24 cellular contexts compared by ENCODE assay signal in the genomic region with DNA sequence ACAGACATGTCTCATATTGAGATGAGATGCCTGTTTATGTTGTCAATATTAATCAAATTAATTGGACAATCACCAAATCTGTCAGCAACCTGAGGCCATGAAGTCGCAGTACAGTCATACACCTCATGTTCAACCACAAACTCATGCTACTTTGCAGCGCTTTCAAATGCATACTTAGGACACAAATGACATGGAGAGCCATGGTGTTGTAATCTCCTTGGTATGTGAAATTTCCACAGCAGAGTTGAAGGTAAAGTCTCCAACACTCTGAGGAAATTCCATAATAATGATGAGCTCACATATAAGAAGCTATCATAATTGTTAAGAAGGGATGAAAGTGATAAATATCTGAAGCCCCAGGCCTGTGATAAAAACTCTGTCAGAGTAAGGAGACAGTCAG.
DNase-seq lines count a peak whose midpoint lies in the region; ATAC-seq and TF ChIP-seq lines count a peak whose summit lies in the region.
"Had no signal": no experiment of that assay in that cellular context is flagged by ENCODE, and none has a peak within 500 bp of the region (broad histone marks: within the 10 kb centered on the region; RNA-seq: fewer than 3 reads in every experiment).

No MANE protein-coding gene starts in this region.

- H3F3A ChIP-seq in PC-3 (ENCODE audit: low read length, unreplicated experiment) = no peaks in the 10 kb centered on the region

- no peak for TF ChIP-seq POLR2A in adrenal gland (IDR thresholded peaks at IDR 0.05)

- H4K5ac ChIP-seq in H9 (ENCODE audit: insufficient read length, low read depth, low read length) = no peak overlapping the region

- no peak overlapping the region for H3K18ac ChIP-seq in neuronal stem cell (ENCODE audit: low read length)
- no peak overlapping the region for H3K18ac ChIP-seq in H9 (ENCODE audit: insufficient read length, low read depth, low read length)

- no peaks in the 10 kb centered on the region for H3K9me3 Mint-ChIP-seq in H9
- H3K9me3 Mint-ChIP-seq: dendritic cell treated with granulocyte-macrophage colony-stimulating factor and Interleukin-4, amounts not matched to agents 40 ng/mL and 50 ng/mL, for 4 days had no signal

- no peaks in the 10 kb centered on the region for H3K23me2 ChIP-seq in H9 (ENCODE audit: insufficient read length, low read depth, low read length, poor library complexity, severe bottlenecking)

- H2BK120ac ChIP-seq in neuronal stem cell (ENCODE audit: low read depth, low read length) = no peak overlapping the region
- H2BK120ac ChIP-seq in H9 (ENCODE audit: low read depth, low read length, poor library complexity, severe bottlenecking) = no peak overlapping the region

- no peak overlapping the region for H4K8ac ChIP-seq in neuronal stem cell (ENCODE audit: low read depth, low read length)
- no peak overlapping the region for H4K8ac ChIP-seq in H9 (replicated peaks; ENCODE audit: insufficient read length, low read depth, low read length)

- CTCF ChIA-PET in PC-3 (lab: Charles Lee) = no interaction called here

- H3K27me3 Mint-ChIP-seq in H9 (ENCODE audit: low read depth) = no peaks in the 10 kb centered on the region
- H3K27me3 Mint-ChIP-seq: activated CD4-positive, alpha-beta memory T cell treated with anti-CD3 and anti-CD28 coated beads for 36 hours; dendritic cell treated with granulocyte-macrophage colony-stimulating factor and Interleukin-4, amounts not matched to agents 40 ng/mL and 50 ng/mL, for 4 days had no signal

- H2BK12ac ChIP-seq in neuronal stem cell (ENCODE audit: low read length) (no peak overlapping the region), H9 (ENCODE audit: insufficient read length, low read depth, low read length) (no peak overlapping the region)

- H4K91ac ChIP-seq in neuronal stem cell (ENCODE audit: low read depth, low read length, poor library complexity) (no peak overlapping the region), H9 (ENCODE audit: insufficient read length, low read depth, low read length) (no peak overlapping the region)

- H3K4me1 Mint-ChIP-seq in H9 = no peaks in the 10 kb centered on the region
- H3K4me1 Mint-ChIP-seq: brain; stimulated activated effector memory CD8-positive, alpha-beta T cell treated with anti-CD3 and anti-CD28 coated beads, Interleukin-12 subunit alpha, Interleukin-12 subunit beta, amount 100 ng/mL, for 72 hours had no signal

- H3K27ac Mint-ChIP-seq in H9 = no peak overlapping the region
- H3K27ac Mint-ChIP-seq: activated CD4-positive, alpha-beta memory T cell treated with anti-CD3 and anti-CD28 coated beads for 36 hours; brain; dendritic cell treated with granulocyte-macrophage colony-stimulating factor and Interleukin-4, amounts not matched to agents 40 ng/mL and 50 ng/mL, for 4 days; stimulated activated effector memory CD8-positive, alpha-beta T cell treated with anti-CD3 and anti-CD28 coated beads, Interleukin-12 subunit alpha, Interleukin-12 subunit beta, amount 100 ng/mL, for 72 hours had no signal

- no peaks in the 10 kb centered on the region for H3K9me3 ChIP-seq in PC-3 (ENCODE audit: low read length)
- no peaks in the 10 kb centered on the region for H3K9me3 ChIP-seq in neuronal stem cell (replicated peaks in 1 of 2; ENCODE audit: control insufficient read depth in 2 of 2, insufficient read depth in 1 of 2, low read depth in 1 of 2, low read length in 2 of 2)
- no peaks in the 10 kb centered on the region for H3K9me3 ChIP-seq in adrenal gland (replicated peaks in 1 of 3)
- no peaks in the 10 kb centered on the region for H3K9me3 ChIP-seq in H9 (ENCODE audit: control insufficient read depth, low read depth, low read length)
- H3K9me3 ChIP-seq: SJSA1 had no signal

- H3K9ac ChIP-seq in PC-3 (ENCODE audit: low read length) = no peak overlapping the region
- no peak overlapping the region for H3K9ac ChIP-seq in neuronal stem cell (ENCODE audit: low read depth, low read length, poor library complexity)
- no peak overlapping the region for H3K9ac ChIP-seq in H9 (ENCODE audit: extremely low read depth, insufficient read length, low read length)

- H3K79me1 ChIP-seq in neuronal stem cell (ENCODE audit: low read depth, low read length) (no peaks in the 10 kb centered on the region), H9 (ENCODE audit: insufficient read depth, low read depth, low read length, poor library complexity, severe bottlenecking) (no peaks in the 10 kb centered on the region)

- no peak overlapping the region for H2BK5ac ChIP-seq in neuronal stem cell (ENCODE audit: low read length)
- H2BK5ac ChIP-seq in H9 (ENCODE audit: insufficient read length, low read length) = no peak overlapping the region

- no CpG with 5 or more reads among the region's 2 CpGs for WGBS in neuronal stem cell (ENCODE audit: extremely low coverage in 2 of 2, insufficient read length in 2 of 2, insufficient replicate concordance in 1 of 2), 2 donors
- WGBS in adrenal gland, 4 donors = 82 to 95% (median 92%) methylated on average over 2 of the region's 2 CpGs
- no CpG with 5 or more reads among the region's 2 CpGs for WGBS in H9 (ENCODE audit: extremely low coverage, insufficient read length, low lambda C conversion rate)

- H4K20me1 ChIP-seq in PC-3 (ENCODE audit: low read length) = no peaks in the 10 kb centered on the region
- H4K20me1 ChIP-seq in H9 (ENCODE audit: control insufficient read depth, insufficient read depth, insufficient read length) = no peaks in the 10 kb centered on the region

- H3K36me3 ChIP-seq in PC-3 (ENCODE audit: low read depth, low read length) (no peaks in the 10 kb centered on the region), neuronal stem cell (replicated peaks in 1 of 2; ENCODE audit: control insufficient read depth in 2 of 2, insufficient read depth in 2 of 2, low read length in 2 of 2) (no peaks in the 10 kb centered on the region), adrenal gland (replicated peaks in 1 of 2) (no peaks in the 10 kb centered on the region)
- H3K36me3 ChIP-seq: heart left ventricle, SJSA1, WERI-Rb-1 had no signal

- TF ChIP-seq CTCF in PC-3 (conservative IDR thresholded peaks at IDR 0.05; ENCODE audit: low read depth, low read length) (no peak), epithelial cell of esophagus (IDR thresholded peaks at IDR 0.05; ENCODE audit: insufficient read depth, low read depth, low read length, missing control alignments) (no peak), adrenal gland (IDR thresholded peaks at IDR 0.05) (no peak), H9 (conservative IDR thresholded peaks at IDR 0.05) (no peak)

- H3K56ac ChIP-seq in H9 (ENCODE audit: insufficient read length, low read depth, low read length) = no peak overlapping the region

- no peak overlapping the region for H3T11ph ChIP-seq in H9 (ENCODE audit: low read length)

- H3K9me2 ChIP-seq in PC-3 (replicated peaks; ENCODE audit: low read length) = no peaks in the 10 kb centered on the region

- H3K27me3 ChIP-seq in PC-3 (ENCODE audit: low read length) (peaks cover 4% of the 10 kb centered on the region; the same call in 1 of the 2 replicates), neuronal stem cell (ENCODE audit: control insufficient read depth in 3 of 3, insufficient read depth in 3 of 3, low read depth in 1 of 3, low read length in 3 of 3) (no peaks in the 10 kb centered on the region), adrenal gland (no peaks in the 10 kb centered on the region), H9 (ENCODE audit: insufficient read depth, low read length) (no peaks in the 10 kb centered on the region)
- H3K27me3 ChIP-seq: heart left ventricle, SJSA1 had no signal

- H3K4me2 ChIP-seq in PC-3 (ENCODE audit: low read length) (no peak overlapping the region), neuronal stem cell (ENCODE audit: insufficient read depth, low read length, poor library complexity, severe bottlenecking) (no peak overlapping the region), H9 (ENCODE audit: insufficient read depth, insufficient read length, low read length) (no peak overlapping the region)

- POLR2A ChIA-PET in PC-3 (lab: Charles Lee; ENCODE audit: unreplicated experiment) = no interaction called here

- H3K27ac ChIP-seq in PC-3 (ENCODE audit: low read length) (no peak overlapping the region), neuronal stem cell (replicated peaks; ENCODE audit: low read length) (no peak overlapping the region), adrenal gland (no peak overlapping the region), H9 (ENCODE audit: insufficient read length, low read depth, low read length) (no peak overlapping the region)
- H3K27ac ChIP-seq: heart left ventricle, SJSA1, WERI-Rb-1 had no signal

- H2BK20ac ChIP-seq in H9 (ENCODE audit: low read depth, low read length, poor library complexity, severe bottlenecking) = no peak overlapping the region

- no peak overlapping the region for H3K4me3 Mint-ChIP-seq in H9
- H3K4me3 Mint-ChIP-seq: activated CD4-positive, alpha-beta memory T cell treated with anti-CD3 and anti-CD28 coated beads for 36 hours; brain; dendritic cell treated with granulocyte-macrophage colony-stimulating factor and Interleukin-4, amounts not matched to agents 40 ng/mL and 50 ng/mL, for 4 days; stimulated activated effector memory CD8-positive, alpha-beta T cell treated with anti-CD3 and anti-CD28 coated beads, Interleukin-12 subunit alpha, Interleukin-12 subunit beta, amount 100 ng/mL, for 72 hours had no signal

- no peaks in the 10 kb centered on the region; a peak in 1 of 7 replicates for H3K36me3 Mint-ChIP-seq in H9 (ENCODE audit: insufficient read depth in 1 of 3, low read depth in 3 of 3)
- H3K36me3 Mint-ChIP-seq: activated CD4-positive, alpha-beta memory T cell treated with anti-CD3 and anti-CD28 coated beads for 36 hours; brain; stimulated activated effector memory CD8-positive, alpha-beta T cell treated with anti-CD3 and anti-CD28 coated beads, Interleukin-12 subunit alpha, Interleukin-12 subunit beta, amount 100 ng/mL, for 72 hours had no signal

- H3K4me3 ChIP-seq in PC-3 (ENCODE audit: low read length) (no peak overlapping the region), epithelial cell of esophagus (ENCODE audit: low read length) (no peak overlapping the region), neuronal stem cell (ENCODE audit: low read length in 2 of 2) (no peak overlapping the region), adrenal gland (no peak overlapping the region)
- H3K4me3 ChIP-seq: heart left ventricle, SJSA1 had no signal

- no TSS peak for BruUV-seq in PC-3 (replicated peaks; lab: Mats Ljungman, UMichigan)

- intact Hi-C loops in PC-3 (cut with micrococcal nuclease) = no loop called here
- intact Hi-C loops in adrenal gland (cut with DNase I) = no loop called here

- ATAC-seq in PC-3 = no peak
- no peak for ATAC-seq in HG03095 (IDR thresholded peaks at IDR 0.05; ENCODE audit: unreplicated experiment)
- ATAC-seq in SK-N-SH treated with all-trans-retinoic acid at 6 μM for 48 hours = no peak
- ATAC-seq: heart left ventricle; stimulated activated effector memory CD8-positive, alpha-beta T cell treated with anti-CD3 and anti-CD28 coated beads, Interleukin-12 subunit alpha, Interleukin-12 subunit beta, amount 100 ng/mL, for 72 hours had no signal

- H3K79me2 ChIP-seq in PC-3 (ENCODE audit: low read length) (no peaks in the 10 kb centered on the region), H9 (ENCODE audit: insufficient read depth, low read length) (no peaks in the 10 kb centered on the region)

- no peak overlapping the region for H3K4ac ChIP-seq in neuronal stem cell (ENCODE audit: low read length)
- no peak overlapping the region for H3K4ac ChIP-seq in H9 (ENCODE audit: low read depth, low read length)

- no peak overlapping the region for H3K14ac ChIP-seq in neuronal stem cell (ENCODE audit: low read length)
- no peak overlapping the region for H3K14ac ChIP-seq in H9 (ENCODE audit: insufficient read depth, low read length)

- H2AFZ ChIP-seq in PC-3 (ENCODE audit: low read length) (no peak overlapping the region), neuronal stem cell (ENCODE audit: low read length) (peak overlapping the region; percentile 9), H9 (ENCODE audit: low read length) (no peak overlapping the region)

- DNase-seq in EL (peak; percentile 90), PC-3 (peak; percentile 27), epithelial cell of esophagus (ENCODE audit: low read depth) (peak; percentile 75), neuronal stem cell (ENCODE audit: low spot score) (no peak), adrenal gland (no peak), H9 (no peak)
- DNase-seq: activated CD4-positive, alpha-beta memory T cell treated with anti-CD3 and anti-CD28 coated beads for 36 hours; activated naive CD4-positive, alpha-beta T cell treated with Interleukin-2 at 50 U/mL for 16 hours; activated T-cell treated with anti-CD3 and anti-CD28 coated beads for 4 hours; DMS79 treated with DMSO at 0.1 percent for 48 hours; erythroblast; heart left ventricle; NCI-H1417 treated with DMSO at 0.1 percent for 48 hours; NCI-H748 treated with DMSO at 0.1 percent for 48 hours; nucleus accumbens; retina; T-helper 2 cell; WERI-Rb-1 had no signal

- H2AK5ac ChIP-seq in neuronal stem cell (ENCODE audit: low read depth, low read length) (no peak overlapping the region), H9 (ENCODE audit: insufficient read length, low read length) (no peak overlapping the region)

- H2BK15ac ChIP-seq in neuronal stem cell (ENCODE audit: low read length) (no peak overlapping the region), H9 (ENCODE audit: low read depth, low read length) (no peak overlapping the region)

- no peaks in the 10 kb centered on the region for H3K4me1 ChIP-seq in PC-3 (ENCODE audit: insufficient read depth, low read length)
- no peaks in the 10 kb centered on the region for H3K4me1 ChIP-seq in neuronal stem cell (ENCODE audit: control insufficient read depth in 2 of 2, insufficient read depth in 1 of 2, low read depth in 1 of 2, low read length in 2 of 2)
- H3K4me1 ChIP-seq in adrenal gland (replicated peaks in 1 of 2) = no peaks in the 10 kb centered on the region
- no peaks in the 10 kb centered on the region for H3K4me1 ChIP-seq in H9 (ENCODE audit: insufficient read depth, low read length)
- H3K4me1 ChIP-seq: heart left ventricle, SJSA1 had no signal

- H3K23ac ChIP-seq in neuronal stem cell (ENCODE audit: low read depth, low read length, poor library complexity) = no peak overlapping the region
- H3K23ac ChIP-seq in H9 (ENCODE audit: insufficient read length, low read depth, low read length) = no peak overlapping the region

Comparison
In these comparisons a context has a peak if more than half of its experiments do, and no peak if none do; other contexts are left out.
1. DNase-seq: peak in EL (single experiment), PC-3 (single experiment) and epithelial cell of esophagus (single experiment); none in neuronal stem cell (single experiment), adrenal gland (0 of 7) and H9 (single experiment).